In the genomic region with DNA sequence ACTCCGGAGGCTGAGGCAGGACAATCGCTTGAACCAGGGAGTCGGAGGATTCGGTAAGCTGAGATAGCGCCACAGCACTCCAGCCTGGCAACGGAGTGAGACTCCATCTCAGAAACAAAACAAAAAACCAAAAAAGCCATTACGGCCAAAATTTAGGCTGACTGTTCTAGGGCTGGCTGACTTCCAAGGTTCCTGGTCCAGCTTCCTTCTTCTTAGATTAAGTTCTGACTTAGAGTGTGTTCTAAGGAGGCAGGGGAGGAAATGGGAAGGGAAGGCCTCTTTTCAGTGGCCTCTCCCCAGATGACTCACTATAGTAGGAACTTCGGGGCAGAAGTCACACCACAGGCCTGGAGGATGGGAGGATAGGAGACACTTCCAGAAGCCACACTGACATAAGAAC, we compare ENCODE assay signal across 8 cellular contexts. TPM values are rescaled to one million over a fixed set of nuclear protein-coding genes. Genes with fewer than 3 reads are reported as not detected.
DNase-seq lines count a peak whose midpoint lies in the region; ATAC-seq and TF ChIP-seq lines count a peak whose summit lies in the region.

No MANE protein-coding gene starts in this region.

- DNase-seq in ELR (ENCODE audit: low read depth) (peak; percentile 95), WTC11 (ENCODE audit: low spot score) (no peak), heart right ventricle (peak; percentile 37 to 89), skeletal muscle cell (ENCODE audit: low read depth) (peak; percentile 87), OCI-M2 (lab: John Stamatoyannopoulos, UW; ENCODE audit: unreplicated experiment) (no peak), OCI-LY7 (ENCODE audit: low spot score) (no peak), DMS 273 treated with DMSO at 0.1 percent for 48 hours (lab: John Stamatoyannopoulos, UW) (no peak), GM23338 (ENCODE audit: low spot score) (no peak)

- H2AFZ ChIP-seq in OCI-LY7 (ENCODE audit: low read length) (no peak overlapping the region), GM23338 (no peak overlapping the region)

- H3K4me1 Mint-ChIP-seq in WTC11, result no peaks in the 10 kb centered on the region
- H3K4me1 Mint-ChIP-seq in GM23338, result peaks cover 9% of the 10 kb centered on the region; the same call in 2 of the 3 replicates

- no peaks in the 10 kb centered on the region for H3F3A ChIP-seq in GM23338 (replicated peaks; ENCODE audit: low read depth)

- H3K36me3 ChIP-seq in heart right ventricle, result peaks cover 0 to 54% (median 21%) of the 10 kb centered on the region in 9 donors
- H3K36me3 ChIP-seq in OCI-LY7 (ENCODE audit: insufficient read depth, low read length), result peaks cover 39% of the 10 kb centered on the region; the same call in 1 of the 2 replicates
- peaks cover 21% of the 10 kb centered on the region for H3K36me3 ChIP-seq in GM23338 (ENCODE audit: insufficient read depth)

- H3K27me3 Mint-ChIP-seq in WTC11 (ENCODE audit: low read depth) (no peaks in the 10 kb centered on the region), GM23338 (ENCODE audit: insufficient read depth, low read depth, poor library complexity) (peaks cover 14% of the 10 kb centered on the region)

- H3K27ac Mint-ChIP-seq in WTC11 (0 out of 2 replicates have a peak overlapping the region, but pooled peaks have one; percentile 7), GM23338 (no peak overlapping the region)

- H3K27ac ChIP-seq in heart right ventricle, result peak overlapping the region; percentile 72 to 91 (median 81)
- H3K27ac ChIP-seq in OCI-LY7 (ENCODE audit: low read depth, low read length, poor library complexity, severe bottlenecking), result no peak overlapping the region
- H3K27ac ChIP-seq in GM23338 (ENCODE audit: low read depth), result no peak overlapping the region

- H3K9me3 Mint-ChIP-seq in WTC11, result no peaks in the 10 kb centered on the region
- H3K9me3 Mint-ChIP-seq in GM23338, result no peaks in the 10 kb centered on the region

- WGBS in heart right ventricle, 2 donors, result 43 to 49% methylated on average over 8 of the region's 8 CpGs

- POLR2A ChIA-PET in WTC11 (lab: Charles Lee) (no interaction called here), OCI-LY7 (lab: Charles Lee) (interaction anchor here (0.6 kb wide), 1 partner anchor 478 kb away, joined by 3 read pairs; no protein-coding TSS in a partner anchor)

- H4K20me1 ChIP-seq in OCI-LY7 (ENCODE audit: insufficient read depth, low read length) (no peaks in the 10 kb centered on the region), GM23338 (replicated peaks; ENCODE audit: insufficient read depth) (peaks cover 6% of the 10 kb centered on the region; the same call in 1 of the 2 replicates)

- no peak for TF ChIP-seq CTCF in WTC11 (IDR thresholded peaks at IDR 0.05)
- TF ChIP-seq CTCF in heart right ventricle (IDR thresholded peaks at IDR 0.05), result no peak
- no peak for TF ChIP-seq CTCF in OCI-LY7 (conservative IDR thresholded peaks at IDR 0.05; ENCODE audit: low read length)
- no peak for TF ChIP-seq CTCF in GM23338 (conservative IDR thresholded peaks at IDR 0.05; ENCODE audit: low read depth in 2 of 2)

- no TSS peak for BruUV-seq in OCI-LY7 (replicated peaks; lab: Mats Ljungman, UMichigan)

- H3K27me3 ChIP-seq in heart right ventricle (no peaks in the 10 kb centered on the region), GM23338 (ENCODE audit: insufficient read depth) (no peaks in the 10 kb centered on the region)

- peaks cover 8 to 52% (median 34%) of the 10 kb centered on the region in 9 donors for H3K4me1 ChIP-seq in heart right ventricle
- H3K4me1 ChIP-seq in OCI-LY7 (ENCODE audit: insufficient read depth, low read length, poor library complexity, severe bottlenecking), result peaks cover 19% of the 10 kb centered on the region
- no peaks in the 10 kb centered on the region for H3K4me1 ChIP-seq in GM23338 (ENCODE audit: insufficient read depth)

- H3K9me2 ChIP-seq in OCI-LY7 (ENCODE audit: insufficient read depth, low read length) (no peaks in the 10 kb centered on the region), GM23338 (ENCODE audit: insufficient read depth) (no peaks in the 10 kb centered on the region)

- H3K4me2 ChIP-seq in OCI-LY7 (ENCODE audit: low read length) (no peak overlapping the region), GM23338 (no peak overlapping the region)

- ATAC-seq in WTC11 (no peak), heart right ventricle (peak; percentile 91 to 98 (median 96)), GM23338 (no peak)

- CTCF ChIA-PET in WTC11 (lab: Charles Lee) (no interaction called here), OCI-LY7 (lab: Charles Lee; ENCODE audit: unreplicated experiment) (no interaction called here)

- H3K4me3 Mint-ChIP-seq in WTC11 (no peak overlapping the region), GM23338 (no peak overlapping the region)

- H3K4me3 ChIP-seq in heart right ventricle, result peak overlapping the region in 1 of 10 donors; percentile 19
- H3K4me3 ChIP-seq in skeletal muscle cell (ENCODE audit: low read depth, low read length), result no peak overlapping the region
- H3K4me3 ChIP-seq in OCI-LY7 (ENCODE audit: low read depth, low read length, poor library complexity, severe bottlenecking), result no peak overlapping the region
- no peak overlapping the region for H3K4me3 ChIP-seq in GM23338

- no peaks in the 10 kb centered on the region for H3K9me3 ChIP-seq in heart right ventricle
- no peaks in the 10 kb centered on the region for H3K9me3 ChIP-seq in OCI-LY7 (ENCODE audit: low read length)

- H3K79me2 ChIP-seq in OCI-LY7 (ENCODE audit: insufficient read depth, low read depth, low read length) (no peaks in the 10 kb centered on the region), GM23338 (replicated peaks; ENCODE audit: insufficient read depth) (no peaks in the 10 kb centered on the region)

- H3K36me3 Mint-ChIP-seq in WTC11 (peaks cover 42% of the 10 kb centered on the region), GM23338 (ENCODE audit: low read depth) (peaks cover 35% of the 10 kb centered on the region)

- intact Hi-C loops in heart right ventricle (cut with DNase I), result loop anchor here in 1 of 10 donors (10.0 kb wide), 1 partner anchor 74 kb away; a partner anchor contains a TSS
- intact Hi-C loops in OCI-LY7 (cut with micrococcal nuclease; ENCODE audit: unreplicated experiment), result no loop called here

TF ChIP-seq in WTC11, 78 proteins besides CTCF, POLR2A, EP300 and RAD21:
- TF ChIP-seq CBFB (CRISPR knock-in tag; IDR thresholded peaks at IDR 0.05; ENCODE audit: low read depth) (no peak), NR2C2 (CRISPR knock-in tag; IDR thresholded peaks at IDR 0.05) (no peak), ZNF138 (CRISPR knock-in tag; conservative IDR thresholded peaks at IDR 0.05) (no peak)
TF ChIP-seq in WTC11: peak in this region for 0.

TF ChIP-seq in GM23338, 12 proteins besides CTCF, POLR2A, EP300 and RAD21 (continues in another document):
- no peak for TF ChIP-seq EZH2phosphoT487 (IDR thresholded peaks at IDR 0.05; ENCODE audit: unreplicated experiment)
- TF ChIP-seq EZH2 (IDR thresholded peaks at IDR 0.05; ENCODE audit: low read depth, unreplicated experiment), result no peak
- TF ChIP-seq CREB1 (CRISPR knock-in tag; IDR thresholded peaks at IDR 0.05; ENCODE audit: low read depth), result no peak
- no peak for TF ChIP-seq JUNB (IDR thresholded peaks at IDR 0.05; ENCODE audit: unreplicated experiment)
- no peak for TF ChIP-seq POLR2AphosphoS5 (IDR thresholded peaks at IDR 0.05; ENCODE audit: low read depth)
- no peak for TF ChIP-seq ZNF331 (CRISPR knock-in tag; IDR thresholded peaks at IDR 0.05; ENCODE audit: low read depth)
- TF ChIP-seq, protein P1, sequence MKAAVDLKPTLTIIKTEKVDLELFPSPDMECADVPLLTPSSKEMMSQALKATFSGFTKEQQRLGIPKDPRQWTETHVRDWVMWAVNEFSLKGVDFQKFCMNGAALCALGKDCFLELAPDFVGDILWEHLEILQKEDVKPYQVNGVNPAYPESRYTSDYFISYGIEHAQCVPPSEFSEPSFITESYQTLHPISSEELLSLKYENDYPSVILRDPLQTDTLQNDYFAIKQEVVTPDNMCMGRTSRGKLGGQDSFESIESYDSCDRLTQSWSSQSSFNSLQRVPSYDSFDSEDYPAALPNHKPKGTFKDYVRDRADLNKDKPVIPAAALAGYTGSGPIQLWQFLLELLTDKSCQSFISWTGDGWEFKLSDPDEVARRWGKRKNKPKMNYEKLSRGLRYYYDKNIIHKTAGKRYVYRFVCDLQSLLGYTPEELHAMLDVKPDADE (IDR thresholded peaks at IDR 0.05), result no peak
- TF ChIP-seq ZNF114 (CRISPR knock-in tag; IDR thresholded peaks at IDR 0.05), result no peak

RNA-seq across cellular contexts. Expression of a gene that starts 27.7 kb away (rescaled TPM):
- total RNA-seq in WTC11 (2021) (0.20 to 0.71 TPM (median 0.50 TPM) in 3 replicates), heart right ventricle (under 1 TPM in 5 of 10 donors, not detected in 5; 0.41 to 0.77 (median 0.53) TPM), OCI-LY7 (2022) (0.20 TPM in 1 of 2 replicates, not detected in the other)
- polyA plus RNA-seq in heart right ventricle (under 1 TPM; 0.29 TPM), GM23338 (2016; fragmentation: Nextera tagmentation; extraction: Ambion mirVana) (0.23 and 0.54 TPM in 2 replicates)
- total RNA-seq in OCI-LY7 (2014; rRNA removed; shearing (Covaris generic)), result 0.21 and 0.79 TPM in 2 replicates
- 0.31 TPM in 1 of 2 replicates, not detected in the other for total RNA-seq in GM23338 (2014; rRNA removed; shearing (Covaris generic))

Comparison
In these comparisons a context has a peak if more than half of its experiments do, and no peak if none do; other contexts are left out.
1. DNase-seq: peak in ELR (single experiment), heart right ventricle (2 of 2) and skeletal muscle cell (single experiment); none in WTC11 (single experiment), OCI-M2 (single experiment), OCI-LY7 (single experiment), DMS 273 treated with DMSO at 0.1 percent for 48 hours (single experiment) and GM23338 (single experiment).
2. ATAC-seq: peak in heart right ventricle (8 of 8); none in WTC11 (single experiment) and GM23338 (single experiment).
3. H3K27ac ChIP-seq: peak in heart right ventricle (10 of 10); none in OCI-LY7 (single experiment) and GM23338 (single experiment).